In the genomic region with DNA sequence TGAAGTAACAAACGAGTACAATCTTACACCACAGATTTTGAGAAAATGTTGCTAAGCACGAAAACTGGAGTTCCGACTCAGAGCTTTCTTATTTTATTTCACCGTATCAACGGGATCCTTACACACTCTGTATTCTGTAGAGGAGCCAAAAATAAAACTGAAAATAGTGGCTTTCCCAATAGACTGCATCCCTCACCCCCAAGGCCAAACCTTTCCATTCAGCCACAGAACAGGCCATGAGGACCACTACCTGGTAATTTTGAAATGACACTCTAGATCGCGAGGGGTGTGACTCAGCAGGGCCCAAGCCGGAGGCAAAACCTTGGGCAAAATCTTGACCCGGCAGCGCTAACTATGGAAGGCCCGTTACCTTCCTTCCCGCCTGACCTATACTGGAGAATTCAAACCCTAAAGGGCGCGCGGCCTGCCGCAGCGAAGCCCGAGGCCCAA, we compare ENCODE assay signal across 8 cellular contexts. TPM values are rescaled to one million over a fixed set of nuclear protein-coding genes. Genes with fewer than 3 reads are reported as not detected.
DNase-seq lines count a peak whose midpoint lies in the region; ATAC-seq and TF ChIP-seq lines count a peak whose summit lies in the region.

No MANE protein-coding gene starts in this region.

- H3K4me1 Mint-ChIP-seq in central memory CD8-positive, alpha-beta T cell, result peaks cover 24% of the 10 kb centered on the region

- no peaks in the 10 kb centered on the region for H3K9me3 ChIP-seq in mucosa of descending colon

- TF ChIP-seq CTCF in GM06990 (IDR thresholded peaks at IDR 0.05; ENCODE audit: insufficient read depth, low read length, poor library complexity, severe bottlenecking) (no peak), KMS-11 (conservative IDR thresholded peaks at IDR 0.05; ENCODE audit: low read depth, low read length) (no peak), mucosa of descending colon (IDR thresholded peaks at IDR 0.05) (no peak)

- H2AFZ ChIP-seq in KMS-11 (ENCODE audit: low read depth), result peak overlapping the region; percentile 82

- H3K79me2 ChIP-seq in KMS-11 (ENCODE audit: insufficient read depth, low read depth), result peaks cover 57% of the 10 kb centered on the region

- H3K27me3 ChIP-seq in GM06990 (replicated peaks; ENCODE audit: control insufficient read depth, insufficient read depth, low read length) (no peaks in the 10 kb centered on the region), KMS-11 (ENCODE audit: insufficient read depth, low read depth) (no peaks in the 10 kb centered on the region)

- DNase-seq in GM06990 (ENCODE audit: extremely low read depth, insufficient read length), result no peak
- no peak for DNase-seq in central memory CD8-positive, alpha-beta T cell (ENCODE audit: low spot score in 2 of 2)
- peak in 1 of 3 donors; percentile 5 for DNase-seq in mucosa of descending colon
- DNase-seq in superior temporal gyrus (ENCODE audit: extremely low spot score), result no peak
- DNase-seq in posterior cingulate gyrus, result no peak
- DNase-seq in NCI-H69 (lab: John Stamatoyannopoulos, UW), result no peak
- DNase-seq in COLO668 (lab: John Stamatoyannopoulos, UW; ENCODE audit: unreplicated experiment), result no peak

- H3K4me3 Mint-ChIP-seq in central memory CD8-positive, alpha-beta T cell, result peak overlapping the region; percentile 99

- H3K36me3 Mint-ChIP-seq in central memory CD8-positive, alpha-beta T cell (ENCODE audit: insufficient read depth), result peaks cover 55% of the 10 kb centered on the region

- H3K4me1 ChIP-seq in KMS-11 (ENCODE audit: low read depth, poor library complexity, severe bottlenecking) (peaks cover 34% of the 10 kb centered on the region), mucosa of descending colon (ENCODE audit: low read depth) (peaks cover 9% of the 10 kb centered on the region)

- H3K27ac Mint-ChIP-seq in central memory CD8-positive, alpha-beta T cell (ENCODE audit: low read depth), result peak overlapping the region; percentile 100

- H4K20me1 ChIP-seq in KMS-11 (ENCODE audit: insufficient read depth), result no peaks in the 10 kb centered on the region

- peak; percentile 3 for ATAC-seq in central memory CD8-positive, alpha-beta T cell (replicated peaks; ENCODE audit: extremely low read depth, poor library complexity, severe bottlenecking)
- peak; percentile 35 for ATAC-seq in mucosa of descending colon

- no peaks in the 10 kb centered on the region for H3K27me3 Mint-ChIP-seq in central memory CD8-positive, alpha-beta T cell

- H3K4me3 ChIP-seq in GM06990 (replicated peaks; ENCODE audit: low read depth, low read length) (peak overlapping the region; percentile 99), KMS-11 (IDR thresholded peaks at IDR 0.05; ENCODE audit: insufficient read depth, low read depth, low read length) (no peak overlapping the region), mucosa of descending colon (peak overlapping the region; percentile 92)

- H3K4me2 ChIP-seq in KMS-11, result peak overlapping the region; percentile 83

- peak overlapping the region; percentile 99 for H3K9ac ChIP-seq in KMS-11

- intact Hi-C loops in mucosa of descending colon (cut with DNase I, micrococcal nuclease), result no loop called here
- intact Hi-C loops in posterior cingulate gyrus (cut with DNase I), result loop anchor here (2.0 to 5.0 kb wide), 2 partner anchors 32 to 688 kb away; a partner anchor contains a TSS

- H3K9me3 Mint-ChIP-seq in central memory CD8-positive, alpha-beta T cell, result no peaks in the 10 kb centered on the region

- H3K36me3 ChIP-seq in GM06990 (ENCODE audit: control insufficient read depth, insufficient read depth, low read length) (peaks cover 15% of the 10 kb centered on the region), KMS-11 (ENCODE audit: insufficient read depth) (peaks cover 22% of the 10 kb centered on the region; the same call in 1 of the 2 replicates), mucosa of descending colon (ENCODE audit: low read depth) (peaks cover 26% of the 10 kb centered on the region)

- H3K27ac ChIP-seq in KMS-11, result peak overlapping the region; percentile 98

RNA-seq across cellular contexts. Expression of a gene that starts 0.4 kb away (rescaled TPM):
- 100 to 1,000 TPM; 170 to 182 (median 173) TPM for total RNA-seq in mucosa of descending colon

RNA-seq across cellular contexts. Expression of a gene that starts 31.7 kb away (rescaled TPM):
- total RNA-seq in mucosa of descending colon, result 100 to 1,000 TPM in 1 of 3 donors, 10 to 100 TPM in 2; 66.5 to 114 (median 85.7) TPM
